Comparison of ENCODE assay signal across 8 cellular contexts in the genomic region with DNA sequence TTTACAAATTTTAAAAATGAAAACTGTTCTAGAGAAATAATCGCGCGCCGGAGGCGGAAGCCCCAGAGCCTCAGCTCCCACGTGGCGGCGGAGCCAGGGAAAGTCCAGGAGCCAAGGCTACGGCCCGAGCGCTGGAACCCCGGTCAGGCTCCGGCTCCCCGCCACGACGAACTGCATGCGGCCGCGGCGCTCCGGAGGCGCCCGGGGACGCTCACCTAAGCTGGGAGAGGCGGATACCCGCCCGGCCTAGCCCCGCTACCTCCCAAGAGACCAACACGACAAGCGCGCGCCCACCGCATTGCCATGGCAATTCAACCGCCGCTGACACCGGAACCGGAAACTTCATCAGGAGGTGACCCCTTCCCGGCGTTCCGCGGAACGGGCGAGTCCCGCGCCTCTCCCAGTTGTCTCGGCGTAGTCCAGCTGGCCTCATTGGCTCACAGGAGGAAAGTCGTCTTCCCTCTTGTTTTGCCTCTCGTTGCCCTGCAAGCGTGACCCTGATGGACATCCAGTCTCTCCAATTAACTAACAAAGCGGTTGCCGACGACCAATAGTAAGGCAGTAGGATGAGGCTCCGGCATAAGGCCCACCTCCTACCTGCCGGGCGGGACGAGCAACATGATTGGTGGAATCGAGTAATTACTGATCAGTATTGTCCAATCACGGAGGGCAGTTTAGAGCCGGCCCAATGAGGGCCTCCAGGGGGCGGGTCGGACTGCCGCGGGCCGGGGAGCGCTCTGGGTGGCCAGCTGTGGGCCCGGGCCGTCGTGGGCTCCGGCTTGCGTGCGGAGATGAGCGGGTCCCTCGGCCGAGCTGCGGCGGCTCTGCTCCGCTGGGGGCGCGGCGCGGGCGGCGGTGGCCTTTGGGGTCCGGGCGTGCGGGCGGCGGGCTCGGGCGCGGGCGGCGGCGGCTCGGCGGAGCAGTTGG. TPM values are rescaled to one million over a fixed set of nuclear protein-coding genes. Genes with fewer than 3 reads are reported as not detected.
A peak's percentile ranks its signal among the peaks of the same experiment; 100 is the strongest.
DNase-seq lines count a peak whose midpoint lies in the region; ATAC-seq lines count a peak whose summit lies in the region.

A gene (plus strand): TSS at position 752 of the 927 bp plus-strand sequence. CDS start 40 bp downstream, at position 792.

- DNase-seq in NCI-H2081 (lab: John Stamatoyannopoulos, UW) (peak; percentile 100), T1000 (lab: John Stamatoyannopoulos, UW) (peak; percentile 98), astrocyte of the hippocampus (ENCODE audit: low read depth, low spot score) (peak; percentile 100), hepatic stellate cell (ENCODE audit: low spot score) (peak; percentile 99), aorta (peak; percentile 98 to 99)

- intact Hi-C loops in aorta (cut with DNase I) = loop anchor here in 1 of 2 donors (10.0 kb wide), 3 partner anchors 220 to 1190 kb away; a partner anchor contains a TSS

- H3K27me3 ChIP-seq in rectal smooth muscle tissue (ENCODE audit: control insufficient read depth, insufficient read depth, low read length) = no peaks in the 10 kb centered on the region
- H3K27me3 ChIP-seq in aorta (ENCODE audit: control insufficient read depth in 1 of 2, insufficient read depth in 2 of 2, low read length in 1 of 2) = no peaks in the 10 kb centered on the region

- ATAC-seq in GM18508 (IDR thresholded peaks at IDR 0.05; ENCODE audit: insufficient read depth, unreplicated experiment) = peak; percentile 92
- ATAC-seq in HG03025 (IDR thresholded peaks at IDR 0.05; ENCODE audit: low FRiP score, unreplicated experiment) = peak; percentile 92
- peak; percentile 98 for ATAC-seq in aorta (ENCODE audit: low FRiP score)

- H3K4me1 ChIP-seq in rectal smooth muscle tissue (ENCODE audit: control insufficient read depth, insufficient read depth, low read length) (peaks cover 21% of the 10 kb centered on the region), aorta (ENCODE audit: control insufficient read depth in 1 of 2, insufficient read depth in 2 of 2, low read length in 2 of 2) (peaks cover 3 to 7% of the 10 kb centered on the region in 2 donors)

- H3K36me3 ChIP-seq in rectal smooth muscle tissue (ENCODE audit: control insufficient read depth, insufficient read depth, low read length) (no peaks in the 10 kb centered on the region), aorta (ENCODE audit: control insufficient read depth in 1 of 2, insufficient read depth in 2 of 2, low read length in 1 of 2) (no peaks in the 10 kb centered on the region)

- H3K9ac ChIP-seq in rectal smooth muscle tissue (ENCODE audit: low read length) = peak within 1 kb of the TSS; percentile 83

- H3K9me3 ChIP-seq in aorta (ENCODE audit: control insufficient read depth, low read length) = no peaks in the 10 kb centered on the region

- peak within 1 kb of the TSS; percentile 76 for H3K27ac ChIP-seq in rectal smooth muscle tissue (ENCODE audit: low read depth, low read length)
- H3K27ac ChIP-seq in aorta (ENCODE audit: low read depth in 1 of 2, low read length in 2 of 2) = peak within 1 kb of the TSS in 1 of 2 donors; percentile 61

- 0 to 1% methylated on average over 77 to 97 of the region's 97 CpGs for WGBS in aorta, 2 donors

- peak within 1 kb of the TSS; percentile 85 for H3K4me3 ChIP-seq in rectal smooth muscle tissue (ENCODE audit: low read length)
- peak within 1 kb of the TSS; percentile 62 to 90 for H3K4me3 ChIP-seq in aorta (ENCODE audit: low read length in 2 of 2)

RNA-seq across cellular contexts. Expression of the gene that starts here (rescaled TPM):
- total RNA-seq in aorta = 10 to 100 TPM; 20.1 to 22.4 TPM
- 10 to 100 TPM; 41.9 to 54.2 TPM for polyA plus RNA-seq in aorta
